Comparison of ENCODE assay signal across 9 cellular contexts in the genomic region with DNA sequence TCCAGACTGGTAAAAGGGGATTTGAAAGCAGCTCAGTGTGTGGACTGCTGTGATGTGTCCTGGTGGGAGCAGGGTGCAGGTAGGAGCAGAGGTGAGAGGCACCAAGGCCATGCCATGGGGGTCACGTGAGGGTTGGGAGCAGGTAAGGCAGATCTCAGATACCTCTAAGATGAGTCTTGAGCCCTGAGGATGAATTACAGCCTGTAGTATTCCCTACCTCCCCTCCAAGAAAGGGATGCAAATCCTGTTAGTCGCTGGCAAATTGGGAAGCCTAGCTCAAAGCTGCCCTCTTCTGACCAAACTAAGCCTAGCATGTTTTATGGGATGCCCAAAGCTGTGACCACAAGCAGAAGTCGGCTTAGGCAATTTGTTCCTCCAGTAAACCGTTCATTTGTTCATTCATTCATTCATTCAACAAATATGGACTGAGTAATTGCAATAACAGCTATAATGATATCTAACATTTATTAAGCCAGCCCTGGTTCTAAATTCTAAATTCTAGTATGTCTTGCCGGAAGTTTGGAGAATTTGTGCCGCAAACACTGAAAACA. TPM values are rescaled to one million over a fixed set of nuclear protein-coding genes. Genes with fewer than 3 reads are reported as not detected.
A peak's percentile ranks its signal among the peaks of the same experiment; 100 is the strongest.
DNase-seq lines count a peak whose midpoint lies in the region; ATAC-seq, FAIRE-seq and TF ChIP-seq lines count a peak whose summit lies in the region.
"Had no signal": no experiment of that assay in that cellular context is flagged by ENCODE, and none has a peak within 500 bp of the region (broad histone marks: within the 10 kb centered on the region; RNA-seq: fewer than 3 reads in every experiment).

No MANE protein-coding gene starts in this region.

- H4K91ac ChIP-seq in trophoblast cell (ENCODE audit: low read depth, low read length): peak overlapping the region; percentile 74

- H3K9me3 ChIP-seq in RWPE2 (ENCODE audit: severe bottlenecking) (no peaks in the 10 kb centered on the region), trophoblast cell (ENCODE audit: insufficient read depth, low read depth, low read length) (no peaks in the 10 kb centered on the region)

- peak; percentile 50 for ATAC-seq in RWPE2 (ENCODE audit: low read depth)
- ATAC-seq in activated naive CD8-positive, alpha-beta T cell treated with anti-CD3 and anti-CD28 coated beads, Interleukin-2, amount 10 ng/mL, durations not matched to agents 7 days and 5 days (ENCODE audit: low read depth): no peak
- no peak for ATAC-seq in GM19452 (IDR thresholded peaks at IDR 0.05; ENCODE audit: unreplicated experiment)
- ATAC-seq in GM19397 (IDR thresholded peaks at IDR 0.05; ENCODE audit: unreplicated experiment): no peak

- H3K79me2 ChIP-seq in trophoblast cell (ENCODE audit: control insufficient read depth, insufficient read depth, low read length, poor library complexity): peaks cover 11% of the 10 kb centered on the region

- intact Hi-C loops in head of caudate nucleus (cut with DNase I): loop anchor here (2.0 kb wide), 1 partner anchor 53 kb away; no protein-coding TSS in a partner anchor

- peak overlapping the region; percentile 67 for H2BK120ac ChIP-seq in trophoblast cell (ENCODE audit: insufficient read depth, low read length, poor library complexity)

- FAIRE-seq in G401.6 (lab: Jason Lieb, UNC): peak; percentile 75
- FAIRE-seq: endometrium had no signal

- no peak overlapping the region for H3K9ac ChIP-seq in trophoblast cell (ENCODE audit: low read length)

- peaks cover 3% of the 10 kb centered on the region; the same call in 1 of the 2 replicates for H3K36me3 ChIP-seq in RWPE2 (ENCODE audit: low read depth)
- H3K36me3 ChIP-seq in trophoblast cell (ENCODE audit: control insufficient read depth in 1 of 2, insufficient read depth in 2 of 2, low read length in 2 of 2): no peaks in the 10 kb centered on the region

- peaks cover 19% of the 10 kb centered on the region for H3K79me1 ChIP-seq in trophoblast cell (ENCODE audit: low read length)

- H3K27ac Mint-ChIP-seq in activated naive CD8-positive, alpha-beta T cell treated with anti-CD3 and anti-CD28 coated beads, Interleukin-2, amount 10 ng/mL, durations not matched to agents 7 days and 5 days: no peak overlapping the region

- H2AK5ac ChIP-seq in trophoblast cell (ENCODE audit: low read length): no peak overlapping the region

- H2AFZ ChIP-seq in trophoblast cell (ENCODE audit: insufficient read depth, low read length, poor library complexity): no peak overlapping the region

- WGBS in trophoblast cell (ENCODE audit: extremely low coverage, insufficient coverage, insufficient read length): no CpG with 5 or more reads among the region's 6 CpGs

- no peak overlapping the region for H3K18ac ChIP-seq in trophoblast cell (ENCODE audit: low read length)

- H3K27ac ChIP-seq in RWPE2 (ENCODE audit: poor library complexity, severe bottlenecking) (no peak overlapping the region), trophoblast cell (ENCODE audit: low read depth, low read length) (peak overlapping the region; percentile 74)

- H4K12ac ChIP-seq in trophoblast cell (ENCODE audit: low read depth, low read length): no peak overlapping the region

- H2BK12ac ChIP-seq in trophoblast cell (ENCODE audit: low read length): peak overlapping the region; percentile 83

- H3K27me3 Mint-ChIP-seq in activated naive CD8-positive, alpha-beta T cell treated with anti-CD3 and anti-CD28 coated beads, Interleukin-2, amount 10 ng/mL, durations not matched to agents 7 days and 5 days: peaks cover 38% of the 10 kb centered on the region

- H4K8ac ChIP-seq in trophoblast cell (ENCODE audit: low read depth, low read length): peak overlapping the region; percentile 57

- POLR2A ChIA-PET in activated naive CD8-positive, alpha-beta T cell treated with anti-CD3 and anti-CD28 coated beads, Interleukin-2, amount 10 ng/mL, durations not matched to agents 7 days and 5 days (lab: Charles Lee): interaction anchor here (0.6 to 9.4 kb wide), 8 partner anchors 12 to 96 kb away, joined by 3 to 170 read pairs (median 6); no protein-coding TSS in a partner anchor

- no peaks in the 10 kb centered on the region for H3K4me1 ChIP-seq in RWPE2 (ENCODE audit: insufficient read depth, poor library complexity, severe bottlenecking)
- peaks cover 15 to 20% of the 10 kb centered on the region in 2 experiments for H3K4me1 ChIP-seq in trophoblast cell (ENCODE audit: control insufficient read depth in 1 of 2, insufficient read depth in 2 of 2, low read length in 2 of 2)

- H3K14ac ChIP-seq in trophoblast cell (ENCODE audit: low read length): peak overlapping the region; percentile 85

- H3K9me3 Mint-ChIP-seq in activated naive CD8-positive, alpha-beta T cell treated with anti-CD3 and anti-CD28 coated beads, Interleukin-2, amount 10 ng/mL, durations not matched to agents 7 days and 5 days: no peaks in the 10 kb centered on the region

- H3K4me1 Mint-ChIP-seq in activated naive CD8-positive, alpha-beta T cell treated with anti-CD3 and anti-CD28 coated beads, Interleukin-2, amount 10 ng/mL, durations not matched to agents 7 days and 5 days: peaks cover 12% of the 10 kb centered on the region

- no peak overlapping the region for H3K4me3 Mint-ChIP-seq in activated naive CD8-positive, alpha-beta T cell treated with anti-CD3 and anti-CD28 coated beads, Interleukin-2, amount 10 ng/mL, durations not matched to agents 7 days and 5 days

- no peak overlapping the region for H3K4ac ChIP-seq in trophoblast cell (ENCODE audit: low read depth, low read length)

- peak overlapping the region; percentile 55 for H2BK5ac ChIP-seq in trophoblast cell (ENCODE audit: low read depth, low read length, poor library complexity)

- H3K4me2 ChIP-seq in trophoblast cell (ENCODE audit: low read length): peak overlapping the region; percentile 24

- H3K36me3 Mint-ChIP-seq in activated naive CD8-positive, alpha-beta T cell treated with anti-CD3 and anti-CD28 coated beads, Interleukin-2, amount 10 ng/mL, durations not matched to agents 7 days and 5 days: no peaks in the 10 kb centered on the region

- no peak for DNase-seq in LNCaP clone FGC (ENCODE audit: low read depth)
- no peak for DNase-seq in RWPE2 (ENCODE audit: low spot score)
- DNase-seq in activated naive CD8-positive, alpha-beta T cell treated with anti-CD3 and anti-CD28 coated beads, Interleukin-2, amount 10 ng/mL, durations not matched to agents 7 days and 5 days: peak; percentile 45
- DNase-seq in head of caudate nucleus: peak in 41 of 42 donors; percentile 23 to 93 (median 78)
- DNase-seq in trophoblast cell: peak; percentile 91 to 97

- TF ChIP-seq CTCF in LNCaP clone FGC (IDR thresholded peaks at IDR 0.05; ENCODE audit: control insufficient read depth, extremely low read depth, insufficient read depth) (peak; percentile 89), RWPE2 (IDR thresholded peaks at IDR 0.05; ENCODE audit: poor library complexity, severe bottlenecking) (peak; percentile 82)

- no peak overlapping the region for H3K23ac ChIP-seq in trophoblast cell (ENCODE audit: low read length)

- H3K4me3 ChIP-seq in LNCaP clone FGC (ENCODE audit: low read depth, low read length) (no peak overlapping the region), RWPE2 (ENCODE audit: severe bottlenecking) (no peak overlapping the region), trophoblast cell (ENCODE audit: low read depth, low read length) (no peak overlapping the region)

- H3K27me3 ChIP-seq in RWPE2 (ENCODE audit: insufficient read depth, poor library complexity, severe bottlenecking) (no peaks in the 10 kb centered on the region), trophoblast cell (ENCODE audit: insufficient read depth, low read length) (no peaks in the 10 kb centered on the region)

RNA-seq across cellular contexts. Expression of a gene that starts 3.9 kb away (rescaled TPM):
- 10 to 100 TPM; 13.0 to 14.7 TPM for total RNA-seq in activated naive CD8-positive, alpha-beta T cell treated with anti-CD3 and anti-CD28 coated beads, Interleukin-2, amount 10 ng/mL, durations not matched to agents 7 days and 5 days
- 20.4 and 22.1 TPM in 2 replicates for polyA plus RNA-seq in trophoblast cell (2013)

RNA-seq across cellular contexts. Expression of a gene that starts 31.3 kb away (rescaled TPM):
- total RNA-seq in activated naive CD8-positive, alpha-beta T cell treated with anti-CD3 and anti-CD28 coated beads, Interleukin-2, amount 10 ng/mL, durations not matched to agents 7 days and 5 days: not detected
- polyA plus RNA-seq in trophoblast cell (2013): 3.6 TPM in 2 replicates

Comparison
In these comparisons a context has a peak if more than half of its experiments do, and no peak if none do; other contexts are left out.
1. DNase-seq: peak in activated naive CD8-positive, alpha-beta T cell treated with anti-CD3 and anti-CD28 coated beads, Interleukin-2, amount 10 ng/mL, durations not matched to agents 7 days and 5 days (single experiment), head of caudate nucleus (41 of 42) and trophoblast cell (2 of 2); none in LNCaP clone FGC (single experiment) and RWPE2 (single experiment).